In the genomic region with DNA sequence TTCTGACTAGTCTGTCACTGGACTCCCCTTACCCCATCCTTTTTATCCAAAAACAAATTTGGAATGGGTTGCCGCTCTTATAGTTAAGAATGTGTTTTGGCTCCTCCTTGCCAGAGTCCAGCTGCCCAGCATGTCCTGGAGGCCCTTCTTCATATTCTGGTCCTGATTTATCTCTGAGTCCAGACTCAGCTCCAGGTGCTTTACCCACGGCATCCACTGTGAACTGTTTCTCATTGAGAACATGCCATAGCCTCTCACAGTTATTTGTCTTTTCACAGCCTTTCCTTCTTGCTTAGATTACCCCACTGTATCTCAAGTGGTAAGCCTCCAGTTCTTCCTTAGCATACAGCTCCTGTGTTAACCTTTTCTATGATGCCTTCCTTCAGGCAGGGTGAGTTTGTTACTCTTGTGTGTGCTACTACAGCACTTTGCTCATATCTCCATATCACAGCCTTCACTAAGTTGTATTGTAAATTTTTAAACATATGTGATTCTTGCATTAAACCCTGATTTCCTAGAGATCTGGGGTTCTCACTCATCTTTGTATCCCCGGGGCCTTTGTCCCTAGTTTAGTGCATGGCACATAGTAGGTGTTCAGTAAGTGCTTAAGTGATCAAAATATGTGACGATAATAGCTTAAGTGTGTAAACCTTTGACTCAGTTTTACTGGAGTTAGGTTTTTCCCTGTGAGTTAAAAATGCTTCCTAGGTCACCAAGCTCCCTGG, we compare ENCODE assay signal across 1 cellular context.
TF ChIP-seq lines count a peak whose summit lies in the region.

No MANE protein-coding gene starts in this region.

TF ChIP-seq in GM12878, 131 proteins besides CTCF, POLR2A, EP300 and RAD21 (continued from another document):
- no peak for TF ChIP-seq MYB (IDR thresholded peaks at IDR 0.05; ENCODE audit: borderline replicate concordance, low read depth, low read length)
TF ChIP-seq in GM12878: peak in this region for 0.
